ENCODE assay signal across 9 cellular contexts in the genomic region with DNA sequence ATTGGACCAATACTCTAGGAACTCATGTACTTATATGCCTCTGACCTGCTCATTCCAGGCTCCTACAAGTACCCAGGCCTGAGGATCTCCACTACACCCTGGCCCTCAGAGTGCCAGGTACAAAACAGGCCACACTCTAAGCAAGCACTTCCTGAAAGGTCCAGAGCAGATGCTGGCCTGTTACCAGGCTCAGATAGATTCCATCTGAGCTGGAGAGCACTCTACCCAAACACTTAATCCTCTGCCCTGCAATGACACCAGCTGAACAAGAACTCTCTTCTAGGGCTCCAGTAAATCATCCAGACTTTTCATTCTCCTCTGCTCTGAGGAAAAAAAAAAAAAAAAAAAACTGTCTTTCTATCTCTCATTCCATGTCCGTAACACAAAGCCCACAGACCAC. TPM values are rescaled to one million over a fixed set of nuclear protein-coding genes. Genes with fewer than 3 reads are reported as not detected.
DNase-seq lines count a peak whose midpoint lies in the region; ATAC-seq lines count a peak whose summit lies in the region.
"Had no signal": no experiment of that assay in that cellular context is flagged by ENCODE, and none has a peak within 500 bp of the region (broad histone marks: within the 10 kb centered on the region; RNA-seq: fewer than 3 reads in every experiment).

No MANE protein-coding gene starts in this region.

- no peaks in the 10 kb centered on the region for H3K9me3 Mint-ChIP-seq in activated naive CD4-positive, alpha-beta T cell treated with anti-CD3 and anti-CD28 coated beads for 36 hours
- H3K9me3 Mint-ChIP-seq in effector memory CD8-positive, alpha-beta T cell, result no peaks in the 10 kb centered on the region

- peaks cover 4% of the 10 kb centered on the region for H3K4me1 Mint-ChIP-seq in activated naive CD4-positive, alpha-beta T cell treated with anti-CD3 and anti-CD28 coated beads for 36 hours (ENCODE audit: low read depth)
- H3K4me1 Mint-ChIP-seq in effector memory CD8-positive, alpha-beta T cell (ENCODE audit: low read depth in 2 of 2), result peaks cover 0 to 7% of the 10 kb centered on the region in 2 donors

- H3K4me1 ChIP-seq in adipocyte (ENCODE audit: control insufficient read depth, insufficient read depth, low read length), result peaks cover 46% of the 10 kb centered on the region

- CTCF ChIA-PET in activated naive CD4-positive, alpha-beta T cell treated with anti-CD3 and anti-CD28 coated beads for 36 hours (lab: Charles Lee), result interaction anchor here (0.7 to 2.5 kb wide), 2 partner anchors 13 to 29 kb away, joined by 5 to 13 read pairs; no protein-coding TSS in a partner anchor

- no peaks in the 10 kb centered on the region for H3K36me3 Mint-ChIP-seq in activated naive CD4-positive, alpha-beta T cell treated with anti-CD3 and anti-CD28 coated beads for 36 hours (ENCODE audit: low read depth)
- H3K36me3 Mint-ChIP-seq in effector memory CD8-positive, alpha-beta T cell (ENCODE audit: insufficient read depth), result no peaks in the 10 kb centered on the region

- peak overlapping the region; percentile 35 for H3K9ac ChIP-seq in adipocyte (ENCODE audit: low read length)

- peak overlapping the region in 19 of 21 experiments; percentile 18 to 94 (median 63) for H3K27ac ChIP-seq in skin epidermis

- H3K27me3 Mint-ChIP-seq in activated naive CD4-positive, alpha-beta T cell treated with anti-CD3 and anti-CD28 coated beads for 36 hours (ENCODE audit: low read depth), result peaks cover 26% of the 10 kb centered on the region
- H3K27me3 Mint-ChIP-seq in effector memory CD8-positive, alpha-beta T cell, result peaks cover 9% of the 10 kb centered on the region in 2 donors

- ATAC-seq in left ventricle myocardium superior, result peak; percentile 2
- no peak for ATAC-seq in effector memory CD8-positive, alpha-beta T cell (replicated peaks)

- H3K27ac Mint-ChIP-seq in activated naive CD4-positive, alpha-beta T cell treated with anti-CD3 and anti-CD28 coated beads for 36 hours, result no peak overlapping the region
- no peak overlapping the region for H3K27ac Mint-ChIP-seq in effector memory CD8-positive, alpha-beta T cell

- H3K9me3 ChIP-seq in adipocyte (ENCODE audit: control insufficient read depth, low read length), result no peaks in the 10 kb centered on the region

- H3K4me3 ChIP-seq in adipocyte (ENCODE audit: low read length) (peak overlapping the region; percentile 6), skin epidermis (peak overlapping the region in 1 of 7 experiments; percentile 3)

- H3K4me3 Mint-ChIP-seq in activated naive CD4-positive, alpha-beta T cell treated with anti-CD3 and anti-CD28 coated beads for 36 hours, result no peak overlapping the region
- H3K4me3 Mint-ChIP-seq in effector memory CD8-positive, alpha-beta T cell, result no peak overlapping the region

- H3K36me3 ChIP-seq in adipocyte (ENCODE audit: control insufficient read depth, insufficient read depth, low read length, severe bottlenecking), result no peaks in the 10 kb centered on the region

- H3K27me3 ChIP-seq in adipocyte (replicated peaks; ENCODE audit: control insufficient read depth, insufficient read depth, low read length), result no peaks in the 10 kb centered on the region

- intact Hi-C loops in left ventricle myocardium superior (cut with micrococcal nuclease), result no loop called here
- intact Hi-C loops in activated naive CD4-positive, alpha-beta T cell treated with anti-CD3 and anti-CD28 coated beads for 36 hours (cut with micrococcal nuclease), result no loop called here

- DNase-seq in GM03348 (ENCODE audit: low spot score), result peak; percentile 46
- peak; percentile 69 for DNase-seq in adipocyte (ENCODE audit: low read depth)
- DNase-seq in left ventricle myocardium superior, result no peak
- no peak for DNase-seq in activated naive CD4-positive, alpha-beta T cell treated with anti-CD3 and anti-CD28 coated beads for 36 hours
- DNase-seq in effector memory CD8-positive, alpha-beta T cell, result no peak
- DNase-seq in HUDEP-2 (lab: John Stamatoyannopoulos, UW; ENCODE audit: unreplicated experiment in 76 of 76), result no peak
- no peak for DNase-seq in HPDE6-E6E7 (ENCODE audit: extremely low spot score)
- DNase-seq: NCI-H774 had no signal

RNA-seq across cellular contexts. Expression of a gene that starts 2.9 kb away (rescaled TPM):
- total RNA-seq in left ventricle myocardium superior, result 78.4 TPM
- under 1 TPM; 0.47 to 0.74 TPM for total RNA-seq in activated naive CD4-positive, alpha-beta T cell treated with anti-CD3 and anti-CD28 coated beads for 36 hours

RNA-seq across cellular contexts. Expression of a gene that starts 32.8 kb away (rescaled TPM):
- total RNA-seq in left ventricle myocardium superior, result 3.8 TPM
- total RNA-seq in activated naive CD4-positive, alpha-beta T cell treated with anti-CD3 and anti-CD28 coated beads for 36 hours, result not detected

Comparison
In these comparisons a context has a peak if more than half of its experiments do, and no peak if none do; other contexts are left out.
1. DNase-seq: peak in GM03348 (single experiment) and adipocyte (single experiment); none in left ventricle myocardium superior (single experiment), activated naive CD4-positive, alpha-beta T cell treated with anti-CD3 and anti-CD28 coated beads for 36 hours (single experiment), effector memory CD8-positive, alpha-beta T cell (0 of 3), HUDEP-2 (0 of 76) and HPDE6-E6E7 (single experiment).
2. RNA of a gene that starts 2.9 kb away (total RNA-seq): 78.4 TPM in left ventricle myocardium superior (single experiment); 0.47 to 0.74 TPM in activated naive CD4-positive, alpha-beta T cell treated with anti-CD3 and anti-CD28 coated beads for 36 hours; every median in the first group is over 10 times any median in the second.